20 cellular contexts compared by ENCODE assay signal in the genomic region with DNA sequence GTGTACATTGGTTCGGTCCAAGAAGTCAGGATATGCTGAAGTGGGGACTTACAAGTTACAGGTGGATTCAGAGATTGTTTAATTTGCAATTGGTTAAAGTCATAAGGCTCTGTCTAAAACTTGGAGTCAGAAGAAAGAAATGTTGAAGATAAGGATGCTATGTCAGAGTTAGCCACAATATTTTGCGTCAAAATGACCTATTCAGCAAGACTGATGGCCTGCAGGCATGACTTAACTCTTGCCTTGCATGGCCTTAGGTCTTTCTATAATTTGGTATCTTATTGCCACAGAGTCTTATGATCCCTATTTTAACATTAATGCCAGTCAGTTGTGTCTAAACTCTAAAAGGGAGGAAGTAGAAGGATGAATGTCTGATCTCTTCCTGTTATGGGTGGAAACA.
"Had no signal": no experiment of that assay in that cellular context is flagged by ENCODE, and none has a peak within 500 bp of the region (broad histone marks: within the 10 kb centered on the region; RNA-seq: fewer than 3 reads in every experiment).

No MANE protein-coding gene starts in this region.

- H3K27me3 ChIP-seq: right atrium auricular region, stomach, thyroid gland had no signal

- H3K36me3 ChIP-seq: lower lobe of right lung, prostate gland, right atrium auricular region, stomach, thyroid gland had no signal

- H3K9me3 ChIP-seq: lower lobe of right lung, prostate gland, right atrium auricular region, stomach, thyroid gland had no signal

- H3K4me3 ChIP-seq: lower lobe of right lung, prostate gland, right atrium auricular region, smooth muscle cell, stomach, thyroid gland had no signal

- H3K4me2 ChIP-seq: smooth muscle cell had no signal

- DNase-seq: effector CD8-positive, alpha-beta T cell; endodermal cell; hypothalamus; left ventricle myocardium superior; lower lobe of right lung; naive thymus-derived CD8-positive, alpha-beta T cell; nephron progenitor cell; nucleus accumbens; stimulated activated CD4-positive, alpha-beta T cell treated with anti-CD3 and anti-CD28 coated beads, Interleukin-12 subunit alpha, Interleukin-12 subunit beta, amount 100 ng/mL, for 4 hours; stimulated activated CD4-positive, alpha-beta T cell treated with anti-CD3 and anti-CD28 coated beads, Interleukin-1b, Interleukin-23, amount 100 ng/mL, for 48 hours; stimulated activated CD4-positive, alpha-beta T cell treated with anti-CD3 and anti-CD28 coated beads, Interleukin-4, amount 100 ng/mL, for 1 hour; stimulated activated naive CD4-positive, alpha-beta T cell treated with Interleukin-2 at 50 U/mL for 16 hours; stomach; thyroid gland had no signal

- H3K27ac ChIP-seq: epithelial cell of prostate, lower lobe of right lung, prostate gland, right atrium auricular region, stomach, thyroid gland had no signal

- FAIRE-seq: frontal cortex, keratinocyte had no signal

- H3K4me1 ChIP-seq: prostate gland had no signal
